In genomic region chr19:12681074-12681987, GRCh38 we compare ENCODE assay signal across 1 cellular context.
TF ChIP-seq lines count a peak whose summit lies in the region.

DHPS (minus strand) TSS chr19:12681880; CDS start chr19:12681766, 114 bp downstream.

TF ChIP-seq in GM12878, 131 proteins besides CTCF, POLR2A, EP300 and RAD21 (continued from another document and continues in another):
- no peak for TF ChIP-seq PBX3 (IDR thresholded peaks at IDR 0.05; ENCODE audit: insufficient replicate concordance, low read depth, low read length)
- TF ChIP-seq BHLHE40 (IDR thresholded peaks at IDR 0.05; ENCODE audit: borderline replicate concordance in 1 of 2, low read depth in 2 of 2, low read length in 1 of 2): peak; percentile 83 to 96
- no peak for TF ChIP-seq ZNF622 (IDR thresholded peaks at IDR 0.05)
- no peak for TF ChIP-seq TCF3 (IDR thresholded peaks at IDR 0.05; ENCODE audit: borderline replicate concordance, insufficient read depth, low read depth, low read length)
- no peak for TF ChIP-seq E2F8 (IDR thresholded peaks at IDR 0.05; ENCODE audit: low read depth, partially characterized antibody)
- TF ChIP-seq NR2C1 (IDR thresholded peaks at IDR 0.05): peak; percentile 69
- peak; percentile 81 for TF ChIP-seq DPF2 (IDR thresholded peaks at IDR 0.05)
- no peak for TF ChIP-seq TBL1XR1 (IDR thresholded peaks at IDR 0.05; ENCODE audit: low read depth, low read length)
- no peak for TF ChIP-seq ESRRA (IDR thresholded peaks at IDR 0.05; ENCODE audit: low read length)
- TF ChIP-seq ATF3 (IDR thresholded peaks at IDR 0.05; ENCODE audit: borderline replicate concordance, extremely low read depth, low read depth, low read length): peak; percentile 67; the same call in 1 of the 2 replicates
- peak; percentile 51; the same call in 1 of the 2 replicates for TF ChIP-seq ATF7 (IDR thresholded peaks at IDR 0.05; ENCODE audit: low read depth)
- no peak for TF ChIP-seq SMC3 (IDR thresholded peaks at IDR 0.05; ENCODE audit: borderline replicate concordance, low read length)
- TF ChIP-seq MTA2 (IDR thresholded peaks at IDR 0.05; ENCODE audit: low read depth): no peak; the same call in 1 of the 2 replicates
- TF ChIP-seq NFYA (IDR thresholded peaks at IDR 0.05; ENCODE audit: borderline replicate concordance, low read depth, low read length): no peak
- peak; percentile 54 for TF ChIP-seq NBN (IDR thresholded peaks at IDR 0.05)
- TF ChIP-seq BRCA1 (IDR thresholded peaks at IDR 0.05; ENCODE audit: low read depth, low read length): no peak; the same call in 1 of the 2 replicates
- TF ChIP-seq NFXL1 (IDR thresholded peaks at IDR 0.05; ENCODE audit: borderline replicate concordance): no peak
- peak in 1 of 2 experiments; percentile 14; a peak in 1 of 4 replicates for TF ChIP-seq IKZF2 (IDR thresholded peaks at IDR 0.05)
- no peak for TF ChIP-seq MYB (IDR thresholded peaks at IDR 0.05; ENCODE audit: borderline replicate concordance, low read depth, low read length)
- TF ChIP-seq CUX1 (IDR thresholded peaks at IDR 0.05; ENCODE audit: insufficient replicate concordance, low read depth, low read length): no peak
- TF ChIP-seq CEBPZ (IDR thresholded peaks at IDR 0.05; ENCODE audit: low read depth, low read length): no peak
- TF ChIP-seq YY1 (IDR thresholded peaks at IDR 0.05; ENCODE audit: low read depth, low read length): peak; percentile 98
- no peak for TF ChIP-seq BCL11A (IDR thresholded peaks at IDR 0.05; ENCODE audit: low read depth, low read length)
- TF ChIP-seq TCF12 (IDR thresholded peaks at IDR 0.05; ENCODE audit: low read depth, low read length): peak; percentile 25; the same call in 1 of the 2 replicates
- TF ChIP-seq PKNOX1 (IDR thresholded peaks at IDR 0.05): peak; percentile 75
- no peak for TF ChIP-seq HDAC6 (IDR thresholded peaks at IDR 0.05; ENCODE audit: unreplicated experiment)
- no peak for TF ChIP-seq WRNIP1 (IDR thresholded peaks at IDR 0.05; ENCODE audit: borderline replicate concordance, low read depth, low read length)
- peak; percentile 93 for TF ChIP-seq NKRF (conservative IDR thresholded peaks at IDR 0.05)
- no peak for TF ChIP-seq SREBF1 (IDR thresholded peaks at IDR 0.05; ENCODE audit: low read length)
- TF ChIP-seq ETV6 (conservative IDR thresholded peaks at IDR 0.05 in 1 of 2, IDR thresholded peaks at IDR 0.05 in 1 of 2; ENCODE audit: borderline replicate concordance in 1 of 2, low read depth in 1 of 2): no peak
- no peak for TF ChIP-seq ZSCAN29 (IDR thresholded peaks at IDR 0.05)
- peak in 1 of 2 experiments; percentile 75; a peak in 1 of 4 replicates for TF ChIP-seq CEBPB (IDR thresholded peaks at IDR 0.05; ENCODE audit: borderline replicate concordance in 1 of 2, low read depth in 2 of 2, low read length in 2 of 2)
- peak; percentile 34 for TF ChIP-seq BCL3 (IDR thresholded peaks at IDR 0.05; ENCODE audit: borderline replicate concordance, insufficient read depth, low read depth, low read length, poor library complexity, severe bottlenecking)
- no peak for TF ChIP-seq E2F4 (IDR thresholded peaks at IDR 0.05; ENCODE audit: low read depth, low read length)
- peak; percentile 83 for TF ChIP-seq USF2 (IDR thresholded peaks at IDR 0.05; ENCODE audit: borderline replicate concordance, low read depth, low read length)
